ENCODE assay signal across 14 cellular contexts in genomic region chr12:92094751-92095161, GRCh38. TPM values are rescaled to one million over a fixed set of nuclear protein-coding genes. Genes with fewer than 3 reads are reported as not detected.
DNase-seq lines count a peak whose midpoint lies in the region; ATAC-seq and TF ChIP-seq lines count a peak whose summit lies in the region.
"Had no signal": no experiment of that assay in that cellular context is flagged by ENCODE, and none has a peak within 500 bp of the region (broad histone marks: within the 10 kb centered on the region; RNA-seq: fewer than 3 reads in every experiment).

No MANE protein-coding gene starts in this region.

- POLR2A ChIA-PET in naive thymus-derived CD8-positive, alpha-beta T cell (lab: Charles Lee): interaction anchor here (0.6 to 1.6 kb wide), 5 partner anchors 8 to 40 kb away, joined by 3 to 5 read pairs (median 4); no protein-coding TSS in a partner anchor

- TF ChIP-seq CTCF in right lobe of liver (IDR thresholded peaks at IDR 0.05) (no peak), right atrium auricular region (IDR thresholded peaks at IDR 0.05) (no peak)

- H3K4me1 ChIP-seq in right lobe of liver: peaks cover 0 to 25% (median 6%) of the 10 kb centered on the region in 4 donors
- no peaks in the 10 kb centered on the region for H3K4me1 ChIP-seq in right atrium auricular region

- peaks cover 2 to 9% (median 5%) of the 10 kb centered on the region in 9 donors for H3K9me3 Mint-ChIP-seq in naive thymus-derived CD8-positive, alpha-beta T cell
- H3K9me3 Mint-ChIP-seq: activated CD4-positive, alpha-beta memory T cell treated with anti-CD3 and anti-CD28 coated beads, Interleukin-2, amount 10 ng/mL, durations not matched to agents 7 days and 5 days; nephron had no signal

- DNase-seq in GM03348 (ENCODE audit: low spot score): peak; percentile 29
- peak; percentile 81 for DNase-seq in T1000 (lab: John Stamatoyannopoulos, UW)
- DNase-seq in right lobe of liver: peak in 1 of 3 donors; percentile 60
- DNase-seq in activated T-cell treated with anti-CD3 and anti-CD28 coated beads, Interleukin-2, amount 50 U/mL, for 1 hour: no peak
- DNase-seq in naive thymus-derived CD8-positive, alpha-beta T cell: no peak
- DNase-seq in right atrium auricular region (ENCODE audit: low spot score): no peak
- DNase-seq: DND-41, heart left ventricle, NCI-H2171 had no signal

- H3K36me3 Mint-ChIP-seq in naive thymus-derived CD8-positive, alpha-beta T cell: peaks cover 1 to 9% (median 6%) of the 10 kb centered on the region in 3 donors

- no peaks in the 10 kb centered on the region for H3K27me3 Mint-ChIP-seq in naive thymus-derived CD8-positive, alpha-beta T cell
- H3K27me3 Mint-ChIP-seq: activated CD4-positive, alpha-beta memory T cell treated with anti-CD3 and anti-CD28 coated beads, Interleukin-2, amount 10 ng/mL, durations not matched to agents 7 days and 5 days had no signal

- H3K4me3 ChIP-seq in right lobe of liver (no peak overlapping the region), right atrium auricular region (no peak overlapping the region)
- H3K4me3 ChIP-seq: heart left ventricle, vagina had no signal

- H3K9me3 ChIP-seq in right lobe of liver (no peaks in the 10 kb centered on the region), right atrium auricular region (no peaks in the 10 kb centered on the region)
- H3K9me3 ChIP-seq: heart left ventricle, vagina had no signal

- TF ChIP-seq POLR2A in right lobe of liver (IDR thresholded peaks at IDR 0.05): no peak

- no peaks in the 10 kb centered on the region for H3K27me3 ChIP-seq in right lobe of liver
- no peaks in the 10 kb centered on the region for H3K27me3 ChIP-seq in right atrium auricular region
- H3K27me3 ChIP-seq: heart left ventricle, vagina had no signal

- ATAC-seq in HG02759 (IDR thresholded peaks at IDR 0.05; ENCODE audit: unreplicated experiment) (peak; percentile 35), right lobe of liver (peak; percentile 59 to 81 (median 78)), GM18873 (IDR thresholded peaks at IDR 0.05; ENCODE audit: low FRiP score, unreplicated experiment) (no peak)
- no peak for ATAC-seq in naive thymus-derived CD8-positive, alpha-beta T cell
- ATAC-seq: heart left ventricle had no signal

- H3K27ac ChIP-seq in right lobe of liver (no peak overlapping the region), right atrium auricular region (no peak overlapping the region)
- H3K27ac ChIP-seq: heart left ventricle, vagina had no signal

- WGBS in right lobe of liver (ENCODE audit: insufficient coverage, low coverage, low lambda C conversion rate, missing lambda C conversion rate): 13% methylated on average over 1 of the region's 1 CpG

- peak overlapping the region in 4 of 10 donors; percentile 9 to 39 (median 10) for H3K4me3 Mint-ChIP-seq in naive thymus-derived CD8-positive, alpha-beta T cell
- H3K4me3 Mint-ChIP-seq: activated CD4-positive, alpha-beta memory T cell treated with anti-CD3 and anti-CD28 coated beads, Interleukin-2, amount 10 ng/mL, durations not matched to agents 7 days and 5 days; nephron had no signal

- intact Hi-C loops in right lobe of liver (cut with DNase I): no loop called here

- H3K36me3 ChIP-seq in right lobe of liver (no peaks in the 10 kb centered on the region), right atrium auricular region (no peaks in the 10 kb centered on the region)
- H3K36me3 ChIP-seq: heart left ventricle, vagina had no signal

- peak overlapping the region in 1 of 10 donors; percentile 72 for H3K27ac Mint-ChIP-seq in naive thymus-derived CD8-positive, alpha-beta T cell
- H3K27ac Mint-ChIP-seq: activated CD4-positive, alpha-beta memory T cell treated with anti-CD3 and anti-CD28 coated beads, Interleukin-2, amount 10 ng/mL, durations not matched to agents 7 days and 5 days; nephron had no signal

- peaks cover 13 to 68% (median 60%) of the 10 kb centered on the region in 4 donors for H3K4me1 Mint-ChIP-seq in naive thymus-derived CD8-positive, alpha-beta T cell

RNA-seq across cellular contexts. Expression of gene BTG1, which starts 50.9 kb away (rescaled TPM):
- total RNA-seq in right lobe of liver (100 to 1,000 TPM in 1 of 6 experiments, 10 to 100 TPM in 5; 23.4 to 129 (median 52.8) TPM), right atrium auricular region (10 to 100 TPM; 51.2 to 61.6 TPM)
- 100 to 1,000 TPM; 537 to 544 TPM for total RNA-seq in naive thymus-derived CD8-positive, alpha-beta T cell
- 100 to 1,000 TPM; 705 to 889 (median 719) TPM for polyA plus RNA-seq in naive thymus-derived CD8-positive, alpha-beta T cell

Comparison
In these comparisons a context has a peak if more than half of its experiments do, and no peak if none do; other contexts are left out.
1. DNase-seq: peak in GM03348 (single experiment) and T1000 (single experiment); none in activated T-cell treated with anti-CD3 and anti-CD28 coated beads, Interleukin-2, amount 50 U/mL, for 1 hour (single experiment), naive thymus-derived CD8-positive, alpha-beta T cell (0 of 10) and right atrium auricular region (single experiment).
2. ATAC-seq: peak in HG02759 (single experiment) and right lobe of liver (4 of 4); none in GM18873 (single experiment) and naive thymus-derived CD8-positive, alpha-beta T cell (0 of 2).
3. RNA of gene BTG1, which starts 50.9 kb away (total RNA-seq): 537 to 544 TPM in naive thymus-derived CD8-positive, alpha-beta T cell; 51.2 to 61.6 TPM in right atrium auricular region and 23.4 to 129 TPM in right lobe of liver; every median in the first group is over 4 times any median in the second.